In the genomic region with DNA sequence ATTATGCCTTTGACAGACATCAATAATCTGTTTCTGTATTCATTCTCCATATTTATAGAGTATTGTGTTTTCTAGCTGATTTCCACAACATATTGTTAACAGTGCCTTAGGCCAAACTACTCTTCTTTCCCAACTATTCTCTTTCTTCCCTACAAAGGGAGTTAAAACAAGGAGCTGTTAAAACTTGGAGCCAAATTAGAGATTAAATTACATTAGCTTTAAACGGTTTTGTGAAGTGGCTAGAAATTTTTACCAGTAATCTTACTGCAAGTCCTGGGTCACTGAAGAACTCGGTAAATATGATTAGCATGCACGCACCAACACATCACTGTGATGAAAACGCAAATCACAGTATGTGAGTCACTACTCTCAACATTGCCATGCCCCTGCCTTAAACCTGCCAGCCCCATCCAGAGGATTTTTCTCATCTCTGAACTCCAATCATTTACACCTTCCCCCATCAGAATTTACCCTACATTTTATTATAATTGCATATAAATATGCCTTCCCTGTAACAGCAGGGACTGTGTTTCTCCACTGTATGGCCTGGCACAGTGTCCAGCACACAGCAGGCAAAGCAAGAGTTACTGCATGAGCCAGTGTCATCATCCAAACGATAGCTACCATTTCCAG, we compare ENCODE assay signal across 9 cellular contexts. TPM values are rescaled to one million over a fixed set of nuclear protein-coding genes. Genes with fewer than 3 reads are reported as not detected.
DNase-seq lines count a peak whose midpoint lies in the region; ATAC-seq lines count a peak whose summit lies in the region.
"Had no signal": no experiment of that assay in that cellular context is flagged by ENCODE, and none has a peak within 500 bp of the region (broad histone marks: within the 10 kb centered on the region; RNA-seq: fewer than 3 reads in every experiment).

No MANE protein-coding gene starts in this region.

- peak overlapping the region in 10 of 11 experiments; percentile 79 to 98 (median 94); a peak in 19 of 22 replicates for H3K27ac ChIP-seq in BLaER1 treated with 17β-estradiol and CSF1 and Interleukin-3, amounts not matched to agents 10 nM and 100 nM
- H3K27ac ChIP-seq in HUES6 (ENCODE audit: low read depth, low read length) (peak overlapping the region; percentile 39; the same call in 1 of the 2 replicates), iPS DF 6.9 (ENCODE audit: low read length) (no peak overlapping the region)
- H3K27ac ChIP-seq: SK-N-MC had no signal

- peaks cover 6 to 34% (median 23%) of the 10 kb centered on the region in 11 experiments; a peak in 15 of 22 replicates for H4K20me1 ChIP-seq in BLaER1 treated with 17β-estradiol and CSF1 and Interleukin-3, amounts not matched to agents 10 nM and 100 nM

- H3K36me3 Mint-ChIP-seq in activated naive CD4-positive, alpha-beta T cell treated with anti-CD3 and anti-CD28 coated beads, Interleukin-2, amount 50 U/mL, for 72 hours, result peaks cover 27 to 45% of the 10 kb centered on the region in 2 donors

- no peaks in the 10 kb centered on the region for H3K27me3 ChIP-seq in BLaER1 treated with 17β-estradiol and CSF1 and Interleukin-3, amounts not matched to agents 10 nM and 100 nM
- H3K27me3 ChIP-seq in HUES6 (ENCODE audit: control insufficient read depth, insufficient read depth, low read length), result no peaks in the 10 kb centered on the region
- no peaks in the 10 kb centered on the region for H3K27me3 ChIP-seq in iPS DF 6.9 (ENCODE audit: control insufficient read depth, insufficient read depth, low read length)

- H3K4me3 ChIP-seq in BLaER1 treated with 17β-estradiol and CSF1 and Interleukin-3, amounts not matched to agents 10 nM and 100 nM, result peak overlapping the region; percentile 68 to 97 (median 82); a peak in 18 of 20 replicates
- H3K4me3 ChIP-seq in HUES6 (ENCODE audit: low read depth, low read length), result peak overlapping the region; percentile 93
- H3K4me3 ChIP-seq in iPS DF 6.9 (ENCODE audit: low read length), result peak overlapping the region; percentile 1; the same call in 1 of the 2 replicates

- WGBS in iPS DF 6.9 (ENCODE audit: insufficient coverage, insufficient read length), result no CpG with 5 or more reads among the region's 5 CpGs

- H3K27ac Mint-ChIP-seq in activated naive CD4-positive, alpha-beta T cell treated with anti-CD3 and anti-CD28 coated beads, Interleukin-2, amount 50 U/mL, for 72 hours, result peak overlapping the region; percentile 15 to 92

- peaks cover 16 to 21% (median 20%) of the 10 kb centered on the region in 11 experiments for H3K9me3 ChIP-seq in BLaER1 treated with 17β-estradiol and CSF1 and Interleukin-3, amounts not matched to agents 10 nM and 100 nM (replicated peaks in 1 of 11)
- H3K9me3 ChIP-seq in HUES6 (ENCODE audit: control insufficient read depth, insufficient read depth, low read depth, low read length) (peaks cover 17% of the 10 kb centered on the region), iPS DF 6.9 (ENCODE audit: control insufficient read depth, insufficient read depth, low read length) (no peaks in the 10 kb centered on the region; the same call in 1 of the 2 replicates)

- peak overlapping the region; percentile 82 to 93 (median 89); a peak in 21 of 22 replicates for H3K9ac ChIP-seq in BLaER1 treated with 17β-estradiol and CSF1 and Interleukin-3, amounts not matched to agents 10 nM and 100 nM
- peak overlapping the region; percentile 55 for H3K9ac ChIP-seq in HUES6 (ENCODE audit: low read length)

- H3K36me3 ChIP-seq in BLaER1 treated with 17β-estradiol and CSF1 and Interleukin-3, amounts not matched to agents 10 nM and 100 nM, result peaks cover 18 to 39% (median 27%) of the 10 kb centered on the region in 11 experiments
- peaks cover 37% of the 10 kb centered on the region for H3K36me3 ChIP-seq in HUES6 (ENCODE audit: control insufficient read depth, insufficient read depth, low read length)
- no peaks in the 10 kb centered on the region; the same call in 1 of the 2 replicates for H3K36me3 ChIP-seq in iPS DF 6.9 (ENCODE audit: control insufficient read depth, insufficient read depth, low read length)

- DNase-seq in activated naive CD4-positive, alpha-beta T cell treated with anti-CD3 and anti-CD28 coated beads, Interleukin-2, amount 50 U/mL, for 72 hours (ENCODE audit: low spot score in 2 of 2), result peak in 1 of 2 donors; percentile 6
- DNase-seq in iPS DF 6.9 (ENCODE audit: low read depth, low spot score) (no peak), activated gamma-delta T cell (lab: John Stamatoyannopoulos, UW) (no peak)
- DNase-seq in stimulated activated CD4-positive, alpha-beta T cell treated with anti-CD3 and anti-CD28 coated beads, Interleukin-4, amount 100 ng/mL, for 48 hours (ENCODE audit: low read depth in 2 of 2), result peak; percentile 8 to 16

- ATAC-seq in activated naive CD4-positive, alpha-beta T cell treated with anti-CD3 and anti-CD28 coated beads, Interleukin-2, amount 50 U/mL, for 72 hours, result peak in 1 of 2 donors; percentile 42
- ATAC-seq in GM18907 (IDR thresholded peaks at IDR 0.05; ENCODE audit: unreplicated experiment) (no peak), HG03025 (IDR thresholded peaks at IDR 0.05; ENCODE audit: low FRiP score, unreplicated experiment) (no peak)

- H3K4me2 ChIP-seq in BLaER1 treated with 17β-estradiol and CSF1 and Interleukin-3, amounts not matched to agents 10 nM and 100 nM, result peak overlapping the region; percentile 60 to 94 (median 88)

- peaks cover 14 to 16% of the 10 kb centered on the region in 2 donors for H3K9me3 Mint-ChIP-seq in activated naive CD4-positive, alpha-beta T cell treated with anti-CD3 and anti-CD28 coated beads, Interleukin-2, amount 50 U/mL, for 72 hours

- peaks cover 34 to 60% (median 40%) of the 10 kb centered on the region in 10 experiments for H3K4me1 ChIP-seq in BLaER1 treated with 17β-estradiol and CSF1 and Interleukin-3, amounts not matched to agents 10 nM and 100 nM
- peaks cover 19% of the 10 kb centered on the region for H3K4me1 ChIP-seq in HUES6 (ENCODE audit: control insufficient read depth, insufficient read depth, low read length)
- no peaks in the 10 kb centered on the region for H3K4me1 ChIP-seq in iPS DF 6.9 (ENCODE audit: control insufficient read depth, insufficient read depth, low read length)

RNA-seq across cellular contexts. Expression of a gene that starts 1.5 kb away (rescaled TPM):
- total RNA-seq in activated naive CD4-positive, alpha-beta T cell treated with anti-CD3 and anti-CD28 coated beads, Interleukin-2, amount 50 U/mL, for 72 hours, result 100 to 1,000 TPM; 123 to 180 TPM

Comparison
In these comparisons a context has a peak if more than half of its experiments do, and no peak if none do; other contexts are left out.
1. H3K4me3 ChIP-seq: peak in every context shown above with its lines; median percentile 93 in HUES6; 82 in BLaER1 treated with 17β-estradiol and CSF1 and Interleukin-3, amounts not matched to agents 10 nM and 100 nM; 1 in iPS DF 6.9.
2. DNase-seq: peak in stimulated activated CD4-positive, alpha-beta T cell treated with anti-CD3 and anti-CD28 coated beads, Interleukin-4, amount 100 ng/mL, for 48 hours (2 of 2); none in iPS DF 6.9 (single experiment) and activated gamma-delta T cell (single experiment).